ENCODE assay signal across 24 cellular contexts in the genomic region with DNA sequence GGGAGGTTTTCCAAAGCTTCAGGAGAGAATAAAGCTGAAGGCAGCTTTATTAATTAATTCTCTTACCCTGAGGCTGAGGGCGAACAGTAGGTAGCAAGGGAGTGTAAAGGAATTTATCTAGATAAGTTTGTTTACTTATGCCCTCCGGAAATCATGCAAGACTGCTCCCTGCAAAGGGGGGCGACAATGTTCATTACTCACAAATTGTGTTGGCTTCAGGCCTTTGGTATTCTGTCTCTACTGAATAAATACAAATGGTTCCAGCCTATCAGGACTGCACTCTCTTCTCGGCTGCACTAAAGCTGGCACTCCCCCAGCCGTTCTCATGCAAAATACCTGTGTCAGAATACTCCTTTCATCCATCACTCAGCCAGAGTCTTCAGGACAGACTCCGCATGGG.
DNase-seq lines count a peak whose midpoint lies in the region; ATAC-seq and TF ChIP-seq lines count a peak whose summit lies in the region.
"Had no signal": no experiment of that assay in that cellular context is flagged by ENCODE, and none has a peak within 500 bp of the region (broad histone marks: within the 10 kb centered on the region; RNA-seq: fewer than 3 reads in every experiment).

No MANE protein-coding gene starts in this region.

- DNase-seq in Calu3: no peak
- DNase-seq in NCI-H226: peak; percentile 85
- no peak for DNase-seq in mesothelial cell of epicardium (ENCODE audit: low spot score in 2 of 2, unreplicated experiment in 2 of 2)
- no peak for DNase-seq in occipital lobe (lab: John Stamatoyannopoulos, UW)
- DNase-seq in NAMALWA (ENCODE audit: low spot score): no peak
- no peak for DNase-seq in NCI-H1417 (lab: John Stamatoyannopoulos, UW)
- DNase-seq: activated naive CD8-positive, alpha-beta T cell treated with anti-CD3 and anti-CD28 coated beads, Interleukin-2, amount 10 ng/mL, durations not matched to agents 7 days and 5 days; activated T-cell treated with anti-CD3 and anti-CD28 coated beads, Interleukin-2, amount 50 U/mL, for 24 hours; CD8-positive, alpha-beta memory T cell; central memory CD4-positive, alpha-beta T cell; effector memory CD8-positive, alpha-beta T cell; GM23248; hippocampal formation; left ventricle myocardium inferior; MG63; NCI-H2029; NCI-H510A treated with DMSO at 0.1 percent for 48 hours; sigmoid colon; stimulated activated CD4-positive, alpha-beta T cell treated with anti-CD3 and anti-CD28 coated beads, Interleukin-2, amount 100 ng/mL, for 24 hours; substantia nigra; T1000 had no signal

- no peaks in the 10 kb centered on the region for H3K9me3 Mint-ChIP-seq in Calu3 (ENCODE audit: low read depth, unreplicated experiment)
- H3K9me3 Mint-ChIP-seq in mesothelial cell of epicardium: peaks cover 29% of the 10 kb centered on the region
- H3K9me3 Mint-ChIP-seq: effector memory CD8-positive, alpha-beta T cell had no signal

- H3K4me1 ChIP-seq in ectodermal cell (ENCODE audit: control insufficient read depth, insufficient read depth, low read length): peaks cover 6% of the 10 kb centered on the region
- H3K4me1 ChIP-seq: sigmoid colon, SJCRH30 had no signal

- TF ChIP-seq CTCF in Calu3 (IDR thresholded peaks at IDR 0.05; ENCODE audit: unreplicated experiment) (no peak), mesothelial cell of epicardium (IDR thresholded peaks at IDR 0.05; ENCODE audit: unreplicated experiment) (no peak)

- CTCF ChIA-PET in Calu3 (lab: Charles Lee): no interaction called here

- intact Hi-C loops in Calu3 (cut with micrococcal nuclease; ENCODE audit: unreplicated experiment): no loop called here

- no peak overlapping the region for H3K4me3 Mint-ChIP-seq in Calu3 (ENCODE audit: low read depth, unreplicated experiment)
- H3K4me3 Mint-ChIP-seq in mesothelial cell of epicardium: no peak overlapping the region
- H3K4me3 Mint-ChIP-seq: activated naive CD8-positive, alpha-beta T cell treated with anti-CD3 and anti-CD28 coated beads, Interleukin-2, amount 10 ng/mL, durations not matched to agents 7 days and 5 days; activated T-cell treated with anti-CD3 and anti-CD28 coated beads, Interleukin-2, amount 50 U/mL, for 24 hours; CD8-positive, alpha-beta memory T cell; effector memory CD8-positive, alpha-beta T cell had no signal

- H3K27me3 Mint-ChIP-seq in Calu3 (ENCODE audit: unreplicated experiment) (no peaks in the 10 kb centered on the region), mesothelial cell of epicardium (ENCODE audit: low read depth) (no peaks in the 10 kb centered on the region)
- H3K27me3 Mint-ChIP-seq: activated naive CD8-positive, alpha-beta T cell treated with anti-CD3 and anti-CD28 coated beads, Interleukin-2, amount 10 ng/mL, durations not matched to agents 7 days and 5 days; activated T-cell treated with anti-CD3 and anti-CD28 coated beads, Interleukin-2, amount 50 U/mL, for 24 hours; effector memory CD8-positive, alpha-beta T cell had no signal

- no peak overlapping the region for H3K27ac Mint-ChIP-seq in Calu3 (ENCODE audit: unreplicated experiment)
- H3K27ac Mint-ChIP-seq in mesothelial cell of epicardium: peak overlapping the region; percentile 70
- H3K27ac Mint-ChIP-seq: activated naive CD8-positive, alpha-beta T cell treated with anti-CD3 and anti-CD28 coated beads, Interleukin-2, amount 10 ng/mL, durations not matched to agents 7 days and 5 days; activated T-cell treated with anti-CD3 and anti-CD28 coated beads, Interleukin-2, amount 50 U/mL, for 24 hours; effector memory CD8-positive, alpha-beta T cell had no signal

- H3K4me1 Mint-ChIP-seq in Calu3 (ENCODE audit: low read depth, unreplicated experiment) (peaks cover 8% of the 10 kb centered on the region), mesothelial cell of epicardium (peaks cover 20% of the 10 kb centered on the region)
- H3K4me1 Mint-ChIP-seq: activated naive CD8-positive, alpha-beta T cell treated with anti-CD3 and anti-CD28 coated beads, Interleukin-2, amount 10 ng/mL, durations not matched to agents 7 days and 5 days; CD8-positive, alpha-beta memory T cell had no signal

- WGBS in ectodermal cell, 2 experiments: 34 to 52% methylated on average over 5 of the region's 6 CpGs

- H3K27me3 ChIP-seq in ectodermal cell (ENCODE audit: control insufficient read depth, insufficient read depth, low read length, poor library complexity, severe bottlenecking): no peaks in the 10 kb centered on the region
- H3K27me3 ChIP-seq: MG63, sigmoid colon, SJCRH30 had no signal

- no peak for ATAC-seq in GM21367 (IDR thresholded peaks at IDR 0.05; ENCODE audit: unreplicated experiment)
- ATAC-seq: effector memory CD8-positive, alpha-beta T cell had no signal

- peaks cover 26% of the 10 kb centered on the region for H3K36me3 ChIP-seq in ectodermal cell (ENCODE audit: control insufficient read depth, insufficient read depth, low read length)

- H3K27ac ChIP-seq in ectodermal cell (ENCODE audit: insufficient read depth, low read depth, low read length, poor library complexity, severe bottlenecking): peak overlapping the region; percentile 19
- H3K27ac ChIP-seq: GM23248, left ventricle myocardium inferior, sigmoid colon, SJCRH30 had no signal

- TSS peak; percentile 18 for BruUV-seq in Calu3 (replicated peaks; lab: Mats Ljungman, UMichigan)

- no peak overlapping the region for H3K4me3 ChIP-seq in ectodermal cell (ENCODE audit: insufficient read depth, low read depth, low read length)
- H3K4me3 ChIP-seq: GM23248, left ventricle myocardium inferior, MG63, sigmoid colon, SJCRH30 had no signal

- H3K36me3 Mint-ChIP-seq in Calu3 (ENCODE audit: insufficient read depth, unreplicated experiment) (peaks cover 22% of the 10 kb centered on the region), mesothelial cell of epicardium (peaks cover 67% of the 10 kb centered on the region)

- H3K9me3 ChIP-seq in ectodermal cell (ENCODE audit: control insufficient read depth, low read length): no peaks in the 10 kb centered on the region
- H3K9me3 ChIP-seq: MG63 had no signal
